ENCODE assay signal across 25 cellular contexts in genomic region chr6:150761771-150762170, GRCh38.
"Had no signal": no experiment of that assay in that cellular context is flagged by ENCODE, and none has a peak within 500 bp of the region (broad histone marks: within the 10 kb centered on the region; RNA-seq: fewer than 3 reads in every experiment).

No MANE protein-coding gene starts in this region.

- DNase-seq: activated CD4-positive, alpha-beta memory T cell treated with anti-CD3 and anti-CD28 coated beads for 36 hours; activated CD4-positive, alpha-beta T cell treated with anti-CD3 and anti-CD28 coated beads for 4 hours; activated naive CD4-positive, alpha-beta T cell treated with Interleukin-2 at 50 U/mL for 16 hours; activated naive CD8-positive, alpha-beta T cell treated with anti-CD3 and anti-CD28 coated beads, Interleukin-2, amount 10 ng/mL, durations not matched to agents 7 days and 5 days; activated T-cell treated with anti-CD3 and anti-CD28 coated beads, Interleukin-2, amount 50 U/mL, for 48 hours; amniotic stem cell; brain microvascular endothelial cell; caudate nucleus; effector memory CD4-positive, alpha-beta T cell; foreskin melanocyte; kidney; lower lobe of right lung; natural killer cell; posterior cingulate gyrus; sigmoid colon; stimulated activated CD4-positive, alpha-beta T cell treated with anti-CD3 and anti-CD28 coated beads, Interleukin-4, amount 100 ng/mL, for 1 hour; stimulated activated naive CD8-positive, alpha-beta T cell treated with anti-CD3 and anti-CD28 coated beads, Interleukin-15, Interleukin-2, amounts not matched to agents 100 U/mL and 50 U/mL, for 24 hours; substantia nigra; T-helper 9 cell; thyroid gland had no signal

- H3K4me3 ChIP-seq: lower lobe of right lung, sigmoid colon, smooth muscle cell, thyroid gland had no signal

- H3K4me1 Mint-ChIP-seq: activated naive CD8-positive, alpha-beta T cell treated with anti-CD3 and anti-CD28 coated beads, Interleukin-2, amount 10 ng/mL, durations not matched to agents 7 days and 5 days; natural killer cell had no signal

- H3K27ac ChIP-seq: brain microvascular endothelial cell, lower lobe of right lung, sigmoid colon, thyroid gland had no signal

- H3K36me3 Mint-ChIP-seq: activated CD4-positive, alpha-beta memory T cell treated with anti-CD3 and anti-CD28 coated beads for 36 hours; activated naive CD8-positive, alpha-beta T cell treated with anti-CD3 and anti-CD28 coated beads, Interleukin-2, amount 10 ng/mL, durations not matched to agents 7 days and 5 days; natural killer cell; WTC11 had no signal

- H3K4me2 ChIP-seq: smooth muscle cell had no signal

- H3K9me3 Mint-ChIP-seq: activated CD4-positive, alpha-beta memory T cell treated with anti-CD3 and anti-CD28 coated beads for 36 hours; activated naive CD8-positive, alpha-beta T cell treated with anti-CD3 and anti-CD28 coated beads, Interleukin-2, amount 10 ng/mL, durations not matched to agents 7 days and 5 days; natural killer cell; WTC11 had no signal

- ATAC-seq: esophagus mucosa; left lobe of liver; lower lobe of right lung; natural killer cell; stimulated activated naive CD8-positive, alpha-beta T cell treated with anti-CD3 and anti-CD28 coated beads, Interleukin-15, Interleukin-2, amounts not matched to agents 100 U/mL and 50 U/mL, for 24 hours; WTC11 had no signal

- H3K36me3 ChIP-seq: brain microvascular endothelial cell, lower lobe of right lung, sigmoid colon, thyroid gland had no signal

- FAIRE-seq: endothelial cell of umbilical vein, kidney had no signal

- H3K27ac Mint-ChIP-seq: activated CD4-positive, alpha-beta memory T cell treated with anti-CD3 and anti-CD28 coated beads for 36 hours; activated naive CD8-positive, alpha-beta T cell treated with anti-CD3 and anti-CD28 coated beads, Interleukin-2, amount 10 ng/mL, durations not matched to agents 7 days and 5 days; natural killer cell; WTC11 had no signal

- H3K27me3 ChIP-seq: brain microvascular endothelial cell, sigmoid colon, thyroid gland had no signal

- H3K4me3 Mint-ChIP-seq: activated CD4-positive, alpha-beta memory T cell treated with anti-CD3 and anti-CD28 coated beads for 36 hours; activated naive CD8-positive, alpha-beta T cell treated with anti-CD3 and anti-CD28 coated beads, Interleukin-2, amount 10 ng/mL, durations not matched to agents 7 days and 5 days; natural killer cell; WTC11 had no signal

- H3K9me3 ChIP-seq: lower lobe of right lung, sigmoid colon, thyroid gland had no signal
